In the genomic region with DNA sequence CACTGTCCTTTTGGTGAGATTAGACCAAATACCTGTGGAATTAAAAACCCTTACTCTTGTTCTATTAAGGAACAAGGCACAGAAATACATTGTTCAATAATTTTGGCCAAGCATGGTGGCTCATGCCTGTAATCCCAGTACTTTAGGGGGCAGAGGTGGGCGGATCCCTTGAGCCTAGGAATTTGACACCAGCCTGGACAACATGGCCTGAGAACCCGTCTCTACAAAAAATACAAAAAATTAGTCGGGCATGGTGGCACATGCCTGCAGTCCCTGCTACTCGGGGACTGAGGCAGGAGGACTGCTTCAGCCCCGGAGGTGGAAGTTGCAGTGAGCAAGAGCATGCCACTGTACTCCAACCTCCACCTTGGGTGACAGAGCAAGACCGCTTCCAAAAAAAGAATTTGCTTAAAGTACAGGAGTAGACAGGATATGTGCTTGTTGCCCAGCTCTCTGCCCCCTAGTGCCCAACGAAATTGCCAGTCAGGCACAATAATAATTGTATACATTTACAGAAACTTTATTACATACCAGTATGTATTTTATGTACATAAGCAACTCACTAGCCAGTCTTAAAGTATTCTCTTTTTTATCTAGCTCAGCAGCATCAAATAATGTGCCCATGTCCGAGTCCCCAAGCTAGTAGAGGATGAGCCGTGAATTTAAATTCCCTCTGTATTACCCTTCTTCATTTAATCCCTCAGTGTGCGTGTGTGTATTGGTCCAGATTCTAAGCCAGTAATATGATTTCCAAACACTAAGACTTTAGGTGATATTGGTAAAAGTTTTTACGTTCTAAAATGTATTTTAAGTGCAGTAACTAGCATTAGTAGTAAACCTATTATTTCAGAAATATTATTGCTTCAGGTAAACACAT, we compare ENCODE assay signal across 8 cellular contexts. TPM values are rescaled to one million over a fixed set of nuclear protein-coding genes. Genes with fewer than 3 reads are reported as not detected.
DNase-seq lines count a peak whose midpoint lies in the region; ATAC-seq and TF ChIP-seq lines count a peak whose summit lies in the region.

No MANE protein-coding gene starts in this region.

- H3K27me3 ChIP-seq in BLaER1: no peaks in the 10 kb centered on the region
- no peaks in the 10 kb centered on the region for H3K27me3 ChIP-seq in HL-60 (ENCODE audit: insufficient read depth, poor library complexity, severe bottlenecking)

- H4K20me1 ChIP-seq in BLaER1: peaks cover 39% of the 10 kb centered on the region

- peaks cover 41% of the 10 kb centered on the region for H3K36me3 ChIP-seq in BLaER1

- H3K27me3 Mint-ChIP-seq in activated CD4-positive, alpha-beta memory T cell treated with anti-CD3 and anti-CD28 coated beads, Interleukin-2, amount 10 ng/mL, durations not matched to agents 7 days and 5 days: no peaks in the 10 kb centered on the region

- H3K36me3 Mint-ChIP-seq in activated CD4-positive, alpha-beta memory T cell treated with anti-CD3 and anti-CD28 coated beads, Interleukin-2, amount 10 ng/mL, durations not matched to agents 7 days and 5 days (ENCODE audit: low read depth): peaks cover 27% of the 10 kb centered on the region

- peak overlapping the region; percentile 94 for H3K4me2 ChIP-seq in BLaER1

- POLR2A ChIA-PET in activated CD4-positive, alpha-beta memory T cell treated with anti-CD3 and anti-CD28 coated beads, Interleukin-2, amount 10 ng/mL, durations not matched to agents 7 days and 5 days (lab: Charles Lee): interaction anchor here (1.0 to 2.7 kb wide), 8 partner anchors 8 to 164 kb away, joined by 3 to 18 read pairs (median 4); partner anchors contain the start of genes ACSM3, DCUN1D3, ERI2 and LYRM1

- H3K9me3 Mint-ChIP-seq in activated CD4-positive, alpha-beta memory T cell treated with anti-CD3 and anti-CD28 coated beads, Interleukin-2, amount 10 ng/mL, durations not matched to agents 7 days and 5 days: no peaks in the 10 kb centered on the region

- H3K4me3 ChIP-seq in BLaER1 (peak overlapping the region; percentile 94), HL-60 (replicated peaks; ENCODE audit: insufficient read depth, low read length) (peak overlapping the region; percentile 99), skeletal muscle cell (ENCODE audit: low read depth, low read length) (peak overlapping the region; percentile 90)

- H3K27ac ChIP-seq in BLaER1 (peak overlapping the region; percentile 74), HL-60 (replicated peaks) (peak overlapping the region; percentile 99)

- peak overlapping the region; percentile 95 for H3K27ac Mint-ChIP-seq in activated CD4-positive, alpha-beta memory T cell treated with anti-CD3 and anti-CD28 coated beads, Interleukin-2, amount 10 ng/mL, durations not matched to agents 7 days and 5 days

- H3K4me1 ChIP-seq in BLaER1: peaks cover 19% of the 10 kb centered on the region

- CTCF ChIA-PET in activated CD4-positive, alpha-beta memory T cell treated with anti-CD3 and anti-CD28 coated beads, Interleukin-2, amount 10 ng/mL, durations not matched to agents 7 days and 5 days (lab: Charles Lee): interaction anchor here (1.3 to 2.6 kb wide), 8 partner anchors 10 to 1185 kb away, joined by 3 to 19 read pairs (median 6); partner anchors contain the start of genes ACSM3, ERI2, REXO5 and VPS35L

- peak overlapping the region; percentile 91 for H3K4me3 Mint-ChIP-seq in activated CD4-positive, alpha-beta memory T cell treated with anti-CD3 and anti-CD28 coated beads, Interleukin-2, amount 10 ng/mL, durations not matched to agents 7 days and 5 days

- no peak for ATAC-seq in GM19328 (IDR thresholded peaks at IDR 0.05; ENCODE audit: unreplicated experiment)

- DNase-seq in HL-60 (ENCODE audit: low read depth in 1 of 2, low spot score in 1 of 2) (peak in 1 of 2 experiments; percentile 42), glomerular visceral epithelial cell (ENCODE audit: extremely low spot score) (peak; percentile 25), skeletal muscle cell (ENCODE audit: low read depth) (no peak), NCI-H1436 (lab: John Stamatoyannopoulos, UW) (no peak), DMS153 (lab: John Stamatoyannopoulos, UW) (no peak)
- DNase-seq in activated CD4-positive, alpha-beta memory T cell treated with anti-CD3 and anti-CD28 coated beads, Interleukin-2, amount 10 ng/mL, durations not matched to agents 7 days and 5 days: peak; percentile 28

- peaks cover 30% of the 10 kb centered on the region for H3K4me1 Mint-ChIP-seq in activated CD4-positive, alpha-beta memory T cell treated with anti-CD3 and anti-CD28 coated beads, Interleukin-2, amount 10 ng/mL, durations not matched to agents 7 days and 5 days

- peak; percentile 45 for TF ChIP-seq CTCF in HL-60 (IDR thresholded peaks at IDR 0.05; ENCODE audit: insufficient read depth, low read length)

- H3K9ac ChIP-seq in BLaER1: peak overlapping the region; percentile 89

- no peaks in the 10 kb centered on the region for H3K9me3 ChIP-seq in BLaER1

RNA-seq across cellular contexts. Expression of gene THUMPD1, which starts 1.4 kb away (rescaled TPM):
- 10 to 100 TPM; 45.1 to 45.2 TPM for total RNA-seq in activated CD4-positive, alpha-beta memory T cell treated with anti-CD3 and anti-CD28 coated beads, Interleukin-2, amount 10 ng/mL, durations not matched to agents 7 days and 5 days

RNA-seq across cellular contexts. Expression of gene ACSM3, which starts 23.6 kb away (rescaled TPM):
- 1 to 10 TPM; 3.6 to 4.3 TPM for total RNA-seq in activated CD4-positive, alpha-beta memory T cell treated with anti-CD3 and anti-CD28 coated beads, Interleukin-2, amount 10 ng/mL, durations not matched to agents 7 days and 5 days

RNA-seq across cellular contexts. Expression of gene ACSM1, which starts 42.8 kb away (rescaled TPM):
- total RNA-seq in activated CD4-positive, alpha-beta memory T cell treated with anti-CD3 and anti-CD28 coated beads, Interleukin-2, amount 10 ng/mL, durations not matched to agents 7 days and 5 days: not detected

Comparison
In these comparisons a context has a peak if more than half of its experiments do, and no peak if none do; other contexts are left out.
1. DNase-seq: peak in activated CD4-positive, alpha-beta memory T cell treated with anti-CD3 and anti-CD28 coated beads, Interleukin-2, amount 10 ng/mL, durations not matched to agents 7 days and 5 days (single experiment) and glomerular visceral epithelial cell (single experiment); none in skeletal muscle cell (single experiment), NCI-H1436 (single experiment) and DMS153 (single experiment).
2. Peak in every context shown above with its lines, with median percentiles within 50 percentile points of each other: H3K4me3 ChIP-seq.